In the genomic region with DNA sequence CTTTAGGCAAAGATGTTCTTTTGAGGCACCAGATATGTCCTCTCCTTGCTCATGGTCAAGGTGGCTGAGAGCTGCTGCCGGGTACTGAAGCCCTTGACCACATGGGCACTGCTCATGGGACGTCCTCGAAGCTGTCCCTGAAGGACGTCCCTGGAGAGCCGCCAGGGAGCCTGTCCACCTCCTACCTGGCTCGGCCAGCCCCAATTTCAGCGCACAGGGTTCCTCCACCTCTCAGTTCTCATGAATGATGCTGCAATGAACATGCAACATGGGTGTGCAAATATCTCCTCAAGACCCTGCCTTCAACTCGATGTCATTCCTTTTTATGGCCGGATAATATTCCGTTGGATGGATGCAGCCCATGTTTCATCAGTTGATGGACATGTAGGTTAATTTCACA, we compare ENCODE assay signal across 17 cellular contexts. TPM values are rescaled to one million over a fixed set of nuclear protein-coding genes. Genes with fewer than 3 reads are reported as not detected.
A peak's percentile ranks its signal among the peaks of the same experiment; 100 is the strongest.
DNase-seq lines count a peak whose midpoint lies in the region; TF ChIP-seq lines count a peak whose summit lies in the region.
"Had no signal": no experiment of that assay in that cellular context is flagged by ENCODE, and none has a peak within 500 bp of the region (broad histone marks: within the 10 kb centered on the region; RNA-seq: fewer than 3 reads in every experiment).

No MANE protein-coding gene starts in this region.

- CTCF ChIA-PET in activated CD4-positive, alpha-beta memory T cell treated with anti-CD3 and anti-CD28 coated beads for 36 hours (lab: Charles Lee), result interaction anchor here (1.0 kb wide), 1 partner anchor 23 kb away, joined by 3 read pairs; no protein-coding TSS in a partner anchor
- CTCF ChIA-PET in activated CD4-positive, alpha-beta memory T cell treated with anti-CD3 and anti-CD28 coated beads, Interleukin-2, amount 10 ng/mL, durations not matched to agents 7 days and 5 days (lab: Charles Lee), result no interaction called here

- H3K27me3 ChIP-seq in sigmoid colon, result no peaks in the 10 kb centered on the region

- DNase-seq in activated CD4-positive, alpha-beta memory T cell treated with anti-CD3 and anti-CD28 coated beads for 36 hours, result peak; percentile 3
- DNase-seq in activated CD4-positive, alpha-beta memory T cell treated with anti-CD3 and anti-CD28 coated beads, Interleukin-2, amount 10 ng/mL, durations not matched to agents 7 days and 5 days, result no peak
- DNase-seq in activated T-cell treated with anti-CD3 and anti-CD28 coated beads, Interleukin-2, amount 50 U/mL, for 48 hours, result peak; percentile 5 to 10
- DNase-seq in activated T-cell treated with anti-CD3 and anti-CD28 coated beads for 4 hours (no peak), sigmoid colon (peak; percentile 58), mucosa of gallbladder (ENCODE audit: low spot score) (no peak)
- DNase-seq in activated effector memory CD4-positive, alpha-beta T cell treated with Interleukin-2 at 50 U/mL for 16 hours, result no peak
- DNase-seq: C1 segment of cervical spinal cord; CD4-positive, CD25-positive, alpha-beta regulatory T cell; CD8-positive, alpha-beta memory T cell; COR-L47; DMS 273 treated with DMSO at 0.1 percent for 48 hours; DND-41; GM23248 had no signal

- no peak overlapping the region for H3K4me3 ChIP-seq in sigmoid colon
- H3K4me3 ChIP-seq: A549, GM23248, HAP-1 had no signal

- H3K27ac ChIP-seq in sigmoid colon, result no peak overlapping the region
- H3K27ac ChIP-seq: 22Rv1, A549, GM23248 had no signal

- no peak for TF ChIP-seq CTCF in sigmoid colon (IDR thresholded peaks at IDR 0.05)

- POLR2A ChIA-PET in activated CD4-positive, alpha-beta memory T cell treated with anti-CD3 and anti-CD28 coated beads for 36 hours (lab: Charles Lee), result no interaction called here
- POLR2A ChIA-PET in activated CD4-positive, alpha-beta memory T cell treated with anti-CD3 and anti-CD28 coated beads, Interleukin-2, amount 10 ng/mL, durations not matched to agents 7 days and 5 days (lab: Charles Lee), result interaction anchor here (2.8 kb wide), 1 partner anchor 24 kb away, joined by 18 read pairs; a partner anchor contains a TSS

- intact Hi-C loops in activated CD4-positive, alpha-beta memory T cell treated with anti-CD3 and anti-CD28 coated beads for 36 hours (cut with micrococcal nuclease), result no loop called here
- intact Hi-C loops in sigmoid colon (cut with DNase I), result loop anchor here (2.0 kb wide), 1 partner anchor 23 kb away; no protein-coding TSS in a partner anchor

- H3K27me3 Mint-ChIP-seq in activated CD4-positive, alpha-beta memory T cell treated with anti-CD3 and anti-CD28 coated beads for 36 hours, result peaks cover 2% of the 10 kb centered on the region
- H3K27me3 Mint-ChIP-seq in activated CD4-positive, alpha-beta memory T cell treated with anti-CD3 and anti-CD28 coated beads, Interleukin-2, amount 10 ng/mL, durations not matched to agents 7 days and 5 days, result peaks cover 16% of the 10 kb centered on the region
- H3K27me3 Mint-ChIP-seq: CD4-positive, CD25-positive, alpha-beta regulatory T cell had no signal

- H3K4me1 Mint-ChIP-seq in activated CD4-positive, alpha-beta memory T cell treated with anti-CD3 and anti-CD28 coated beads for 36 hours (ENCODE audit: low read depth), result peaks cover 12% of the 10 kb centered on the region
- peaks cover 17% of the 10 kb centered on the region for H3K4me1 Mint-ChIP-seq in activated CD4-positive, alpha-beta memory T cell treated with anti-CD3 and anti-CD28 coated beads, Interleukin-2, amount 10 ng/mL, durations not matched to agents 7 days and 5 days

- no peak for TF ChIP-seq POLR2A in sigmoid colon (IDR thresholded peaks at IDR 0.05)

- TF ChIP-seq EP300 in sigmoid colon (IDR thresholded peaks at IDR 0.05), result no peak

- no peak overlapping the region for H3K27ac Mint-ChIP-seq in activated CD4-positive, alpha-beta memory T cell treated with anti-CD3 and anti-CD28 coated beads for 36 hours
- no peak overlapping the region for H3K27ac Mint-ChIP-seq in activated CD4-positive, alpha-beta memory T cell treated with anti-CD3 and anti-CD28 coated beads, Interleukin-2, amount 10 ng/mL, durations not matched to agents 7 days and 5 days

- 95% methylated on average over 10 of the region's 10 CpGs for WGBS in sigmoid colon, 2 donors

- H3K9me3 Mint-ChIP-seq in activated CD4-positive, alpha-beta memory T cell treated with anti-CD3 and anti-CD28 coated beads for 36 hours, result peaks cover 8% of the 10 kb centered on the region
- peaks cover 2% of the 10 kb centered on the region for H3K9me3 Mint-ChIP-seq in activated CD4-positive, alpha-beta memory T cell treated with anti-CD3 and anti-CD28 coated beads, Interleukin-2, amount 10 ng/mL, durations not matched to agents 7 days and 5 days

- no peaks in the 10 kb centered on the region for H3K36me3 ChIP-seq in sigmoid colon
- H3K36me3 ChIP-seq: HAP-1 had no signal

- no peak overlapping the region for H3K4me3 Mint-ChIP-seq in activated CD4-positive, alpha-beta memory T cell treated with anti-CD3 and anti-CD28 coated beads for 36 hours
- no peak overlapping the region for H3K4me3 Mint-ChIP-seq in activated CD4-positive, alpha-beta memory T cell treated with anti-CD3 and anti-CD28 coated beads, Interleukin-2, amount 10 ng/mL, durations not matched to agents 7 days and 5 days

- no peaks in the 10 kb centered on the region for H3K9me3 ChIP-seq in sigmoid colon
- H3K9me3 ChIP-seq: HAP-1 had no signal

- no peaks in the 10 kb centered on the region for H3K36me3 Mint-ChIP-seq in activated CD4-positive, alpha-beta memory T cell treated with anti-CD3 and anti-CD28 coated beads for 36 hours
- no peaks in the 10 kb centered on the region for H3K36me3 Mint-ChIP-seq in activated CD4-positive, alpha-beta memory T cell treated with anti-CD3 and anti-CD28 coated beads, Interleukin-2, amount 10 ng/mL, durations not matched to agents 7 days and 5 days (ENCODE audit: low read depth)
- H3K36me3 Mint-ChIP-seq: CD4-positive, CD25-positive, alpha-beta regulatory T cell; CD8-positive, alpha-beta memory T cell had no signal

- H3K4me1 ChIP-seq in sigmoid colon, result peaks cover 0 to 23% (median 21%) of the 10 kb centered on the region in 4 donors

RNA-seq across cellular contexts. Expression of a gene that starts 24.4 kb away (rescaled TPM):
- total RNA-seq in activated CD4-positive, alpha-beta memory T cell treated with anti-CD3 and anti-CD28 coated beads for 36 hours, result 10 to 100 TPM; 30.0 to 32.1 TPM
- total RNA-seq in activated CD4-positive, alpha-beta memory T cell treated with anti-CD3 and anti-CD28 coated beads, Interleukin-2, amount 10 ng/mL, durations not matched to agents 7 days and 5 days, result 10 to 100 TPM; 33.9 to 36.8 TPM
- 10 to 100 TPM; 25.0 to 39.1 (median 36.0) TPM for total RNA-seq in sigmoid colon
- polyA plus RNA-seq in sigmoid colon, result 10 to 100 TPM; 27.0 to 41.2 (median 36.9) TPM
- 139 TPM for total RNA-seq in mucosa of gallbladder

RNA-seq across cellular contexts. Expression of a gene that starts 55.9 kb away (rescaled TPM):
- under 1 TPM; 0.46 to 0.64 TPM for total RNA-seq in activated CD4-positive, alpha-beta memory T cell treated with anti-CD3 and anti-CD28 coated beads for 36 hours
- total RNA-seq in activated CD4-positive, alpha-beta memory T cell treated with anti-CD3 and anti-CD28 coated beads, Interleukin-2, amount 10 ng/mL, durations not matched to agents 7 days and 5 days, result under 1 TPM in 1 of 2 experiments, not detected in 1; 0.18 TPM
- 1 to 10 TPM; 1.8 to 3.2 (median 2.4) TPM for total RNA-seq in sigmoid colon
- polyA plus RNA-seq in sigmoid colon, result 1 to 10 TPM in 1 of 3 donors, not detected in 2; 1.7 TPM
- total RNA-seq in mucosa of gallbladder, result 3.3 TPM
- polyA plus RNA-seq: GM23248 had no signal

Comparison
In these comparisons a context has a peak if more than half of its experiments do, and no peak if none do; other contexts are left out.
1. DNase-seq: peak in activated CD4-positive, alpha-beta memory T cell treated with anti-CD3 and anti-CD28 coated beads for 36 hours (single experiment), activated T-cell treated with anti-CD3 and anti-CD28 coated beads, Interleukin-2, amount 50 U/mL, for 48 hours (2 of 2) and sigmoid colon (single experiment); none in activated CD4-positive, alpha-beta memory T cell treated with anti-CD3 and anti-CD28 coated beads, Interleukin-2, amount 10 ng/mL, durations not matched to agents 7 days and 5 days (single experiment), activated T-cell treated with anti-CD3 and anti-CD28 coated beads for 4 hours (single experiment), mucosa of gallbladder (single experiment) and activated effector memory CD4-positive, alpha-beta T cell treated with Interleukin-2 at 50 U/mL for 16 hours (single experiment).